ENCODE assay signal across 19 cellular contexts in the genomic region with DNA sequence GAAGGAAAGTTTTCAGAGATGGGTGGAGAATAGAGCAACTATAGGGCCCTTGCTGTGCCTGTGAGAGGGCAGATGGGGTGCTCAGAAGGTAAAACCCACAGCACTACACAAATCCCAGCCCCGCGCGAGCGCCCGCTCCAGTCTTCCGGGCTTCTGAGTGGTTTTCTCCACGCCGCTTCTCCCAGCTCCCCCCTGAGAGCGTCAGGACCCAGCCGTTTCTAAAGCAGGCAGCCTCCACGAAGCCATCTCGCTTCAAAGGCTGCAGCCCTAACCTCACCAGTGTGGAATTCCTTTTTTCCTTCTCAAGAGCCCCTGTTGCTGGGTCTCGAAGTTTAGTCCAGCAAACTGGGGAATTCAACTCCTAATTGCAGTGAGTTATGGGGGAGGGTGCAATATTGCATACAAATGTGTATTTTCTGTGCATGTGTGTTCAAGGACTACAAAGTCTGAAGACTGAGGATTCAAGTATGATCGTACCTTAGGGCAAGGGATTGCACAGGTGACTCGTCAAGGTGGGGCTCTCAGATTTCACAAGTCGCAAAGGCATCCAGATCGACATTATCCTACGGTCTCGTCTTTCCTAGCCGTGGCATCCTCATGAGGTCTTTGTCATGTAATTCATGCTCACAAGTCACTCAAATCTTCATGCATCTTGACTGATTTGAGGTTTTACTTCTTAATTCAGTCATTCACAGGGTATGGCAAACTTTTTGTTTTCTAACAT.
"Had no signal": no experiment of that assay in that cellular context is flagged by ENCODE, and none has a peak within 500 bp of the region (broad histone marks: within the 10 kb centered on the region; RNA-seq: fewer than 3 reads in every experiment).

No MANE protein-coding gene starts in this region.

- FAIRE-seq: keratinocyte, urothelium cell line had no signal

- DNase-seq: activated CD4-positive, alpha-beta T cell treated with anti-CD3 and anti-CD28 coated beads for 4 hours; activated CD8-positive, alpha-beta T cell treated with anti-CD3 and anti-CD28 coated beads for 36 hours; activated effector memory CD4-positive, alpha-beta T cell treated with anti-CD3 and anti-CD28 coated beads, Interleukin-2, amount 50 U/mL, for 16 hours; activated T-cell treated with anti-CD3 and anti-CD28 coated beads, Interleukin-2, amount 50 U/mL, for 48 hours; central memory CD4-positive, alpha-beta T cell; effector CD8-positive, alpha-beta T cell; foreskin melanocyte; heart left ventricle; left lung; mammary epithelial cell; naive B cell; posterior cingulate gyrus; stimulated activated CD4-positive, alpha-beta T cell treated with anti-CD3 and anti-CD28 coated beads, Interleukin-15, amount 100 ng/mL, for 24 hours; stimulated activated CD4-positive, alpha-beta T cell treated with anti-CD3 and anti-CD28 coated beads, Interleukin-4, amount 100 ng/mL, for 1 hour; stimulated activated naive B cell treated with anti-CD40 and anti-IgM and Interleukin-4, amounts not matched to agents 10 μg/mL and 1 μg/mL and 100 μg/mL, for 72 hours had no signal

- H3K27ac ChIP-seq: coronary artery, heart left ventricle, left lung, tibial artery had no signal

- H3K36me3 ChIP-seq: heart left ventricle, left lung, tibial artery had no signal

- H3K4me3 ChIP-seq: coronary artery, heart left ventricle, left lung, tibial artery had no signal

- ATAC-seq: activated CD8-positive, alpha-beta T cell treated with anti-CD3 and anti-CD28 coated beads for 36 hours; left lung; stimulated activated naive B cell treated with anti-CD40 and anti-IgM and Interleukin-4, amounts not matched to agents 10 μg/mL and 1 μg/mL and 100 μg/mL, for 72 hours had no signal

- H3K4me1 ChIP-seq: left lung had no signal

- H3K9me3 ChIP-seq: heart left ventricle, left lung, tibial artery had no signal
